ENCODE assay signal across 9 cellular contexts in the genomic region with DNA sequence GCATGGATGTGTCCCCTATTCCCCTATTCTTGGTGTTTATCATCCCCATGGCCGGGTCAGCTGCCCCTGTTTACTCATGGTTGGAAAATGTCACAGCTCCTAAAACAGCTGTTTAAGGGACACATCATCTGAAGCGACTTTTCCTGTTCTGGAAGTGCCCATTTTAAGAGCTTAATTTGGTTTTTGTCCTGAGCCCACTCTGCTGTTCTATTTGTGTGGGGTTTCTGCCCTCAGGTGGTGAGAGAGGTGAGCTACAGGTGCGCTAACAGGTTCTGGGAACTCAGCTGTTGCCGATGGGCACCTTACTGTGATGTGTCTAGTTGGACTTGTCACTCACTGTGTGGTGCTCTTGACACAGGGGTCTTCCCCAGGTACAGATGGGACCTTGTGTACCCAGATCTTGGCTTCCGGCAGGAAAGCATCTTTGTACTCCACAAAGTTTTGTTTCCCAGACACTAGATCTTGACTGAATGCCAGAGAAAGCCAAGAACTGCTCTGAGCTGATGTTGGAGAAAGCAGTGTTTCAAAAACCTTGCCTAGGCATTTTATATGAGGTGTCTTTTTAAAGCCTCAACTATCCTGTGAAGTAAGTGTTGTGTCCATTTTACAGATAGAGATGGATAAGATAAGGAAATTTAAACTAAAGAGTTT. TPM values are rescaled to one million over a fixed set of nuclear protein-coding genes. Genes with fewer than 3 reads are reported as not detected.
A peak's percentile ranks its signal among the peaks of the same experiment; 100 is the strongest.
DNase-seq lines count a peak whose midpoint lies in the region; ATAC-seq, FAIRE-seq and TF ChIP-seq lines count a peak whose summit lies in the region.
"Had no signal": no experiment of that assay in that cellular context is flagged by ENCODE, and none has a peak within 500 bp of the region (broad histone marks: within the 10 kb centered on the region; RNA-seq: fewer than 3 reads in every experiment).

No MANE protein-coding gene starts in this region.

- intact Hi-C loops in Panc1 (cut with micrococcal nuclease; ENCODE audit: unreplicated experiment), result loop anchor here (1.0 to 10.0 kb wide), 3 partner anchors 158 to 537 kb away; no protein-coding TSS in a partner anchor
- intact Hi-C loops in dorsolateral prefrontal cortex (cut with DNase I), result loop anchor here (5.0 to 10.0 kb wide), 3 partner anchors 127 to 537 kb away; partner anchors contain the start of gene KIRREL1 (in 2 of the 2)
- intact Hi-C loops in pancreas (cut with DNase I), result no loop called here

- TF ChIP-seq CTCF in Panc1 (IDR thresholded peaks at IDR 0.05), result peak; percentile 84
- TF ChIP-seq CTCF in dorsolateral prefrontal cortex (IDR thresholded peaks at IDR 0.05 in 54 of 56, conservative IDR thresholded peaks at IDR 0.05 in 2 of 56; ENCODE audit: low read depth in 1 of 56, partially characterized antibody in 56 of 56), result peak in 41 of 56 donors; percentile 12 to 52 (median 37)
- peak; percentile 35 to 57 (median 52) for TF ChIP-seq CTCF in pancreas (IDR thresholded peaks at IDR 0.05)

- no TSS peak for BruUV-seq in Panc1 (replicated peaks; lab: Mats Ljungman, UMichigan)

- H3K36me3 ChIP-seq in H7 (replicated peaks; ENCODE audit: control insufficient read depth, insufficient read depth, low read length) (no peaks in the 10 kb centered on the region), Panc1 (ENCODE audit: control insufficient read depth, insufficient read depth, low read length) (no peaks in the 10 kb centered on the region), pancreas (no peaks in the 10 kb centered on the region)

- POLR2A ChIA-PET in Panc1 (lab: Charles Lee), result no interaction called here

- H3K27me3 ChIP-seq in H7 (ENCODE audit: control insufficient read depth, insufficient read depth, low read length) (no peaks in the 10 kb centered on the region), Panc1 (ENCODE audit: control insufficient read depth, insufficient read depth, low read length) (peaks cover 15% of the 10 kb centered on the region), dorsolateral prefrontal cortex (peaks cover 0 to 22% (median 0%) of the 10 kb centered on the region in 45 donors), pancreas (no peaks in the 10 kb centered on the region)

- H3K27ac ChIP-seq in Panc1 (ENCODE audit: low read length) (no peak overlapping the region), dorsolateral prefrontal cortex (no peak overlapping the region), pancreas (no peak overlapping the region)

- 10 to 23% methylated on average over 5 of the region's 5 CpGs for WGBS in pancreas, 2 donors

- peak; percentile 71 for ATAC-seq in Panc1
- ATAC-seq in pancreas, result peak in 3 of 4 donors; percentile 48 to 60 (median 54)
- no peak for ATAC-seq in GM18873 (IDR thresholded peaks at IDR 0.05; ENCODE audit: low FRiP score, unreplicated experiment)

- H3K4me3 ChIP-seq in H7 (ENCODE audit: insufficient read depth, low read depth, low read length), result no peak overlapping the region
- H3K4me3 ChIP-seq in Panc1 (ENCODE audit: low read depth in 2 of 2, low read length in 2 of 2), result no peak overlapping the region
- no peak overlapping the region for H3K4me3 ChIP-seq in dorsolateral prefrontal cortex
- H3K4me3 ChIP-seq in pancreas, result no peak overlapping the region
- H3K4me3 ChIP-seq: lung had no signal

- CTCF ChIA-PET in Panc1 (lab: Charles Lee), result interaction anchor here (0.6 to 4.7 kb wide), 18 partner anchors 22 to 751 kb away, joined by 3 to 40 read pairs (median 4); no protein-coding TSS in a partner anchor

- in situ Hi-C loops in Panc1 (cut with HindIII; ENCODE audit: low pct_unique_long_range_greater_than_20kb, low sequenced_read_pairs), result no loop called here

- no peak for FAIRE-seq in pancreas (lab: Jason Lieb, UNC)

- DNase-seq in D341Med (ENCODE audit: low spot score) (peak; percentile 71), H7 (peak; percentile 72), Panc1 (ENCODE audit: low read depth, low spot score) (no peak), dorsolateral prefrontal cortex (peak in 1 of 10 donors; percentile 15), pancreas (peak in 3 of 6 donors; percentile 21 to 57 (median 31)), hepatic stellate cell (ENCODE audit: low spot score) (no peak), midbrain (lab: John Stamatoyannopoulos, UW) (no peak)

- H3K9me3 ChIP-seq in Panc1 (ENCODE audit: control insufficient read depth, insufficient read depth, low read depth, low read length) (no peaks in the 10 kb centered on the region), pancreas (no peaks in the 10 kb centered on the region)

- H3K4me1 ChIP-seq in Panc1 (ENCODE audit: control insufficient read depth, insufficient read depth, low read length) (peaks cover 6% of the 10 kb centered on the region; the same call in 1 of the 2 replicates), pancreas (peaks cover 0 to 11% (median 10%) of the 10 kb centered on the region in 3 donors)

RNA-seq across cellular contexts. Expression of gene CD1D, which starts 59.0 kb away (rescaled TPM):
- 5.9 and 6.4 TPM in 2 replicates for total RNA-seq in H7 (2014; rRNA removed; shearing (Covaris generic))
- total RNA-seq in Panc1 (2021; ENCODE audit: unreplicated experiment), result not detected
- polyA plus RNA-seq in Panc1 (2012; ENCODE audit: insufficient read length), result not detected
- total RNA-seq in dorsolateral prefrontal cortex, result 1 to 10 TPM in 2 of 120 experiments, under 1 TPM in 76, not detected in 42; 0.14 to 1.2 (median 0.35) TPM
- 1 to 10 TPM in 2 of 6 donors, under 1 TPM in 4; 0.08 to 1.3 (median 0.40) TPM for total RNA-seq in pancreas
- polyA plus RNA-seq in pancreas, result 1 to 10 TPM in 1 of 2 donors, under 1 TPM in 1; 0.95 to 1.2 TPM

Comparison
In these comparisons a context has a peak if more than half of its experiments do, and no peak if none do; other contexts are left out.
1. DNase-seq: peak in D341Med (single experiment) and H7 (single experiment); none in Panc1 (single experiment), hepatic stellate cell (single experiment) and midbrain (single experiment).
2. intact Hi-C loops: an anchor here in Panc1 (1.0 to 10.0 kb wide) and dorsolateral prefrontal cortex (5.0 to 10.0 kb wide); none called in pancreas.
3. Peak in every context shown above with its lines, with median percentiles within 50 percentile points of each other: CTCF ChIP-seq.